Comparison of ENCODE assay signal across 1 cellular context in the genomic region with DNA sequence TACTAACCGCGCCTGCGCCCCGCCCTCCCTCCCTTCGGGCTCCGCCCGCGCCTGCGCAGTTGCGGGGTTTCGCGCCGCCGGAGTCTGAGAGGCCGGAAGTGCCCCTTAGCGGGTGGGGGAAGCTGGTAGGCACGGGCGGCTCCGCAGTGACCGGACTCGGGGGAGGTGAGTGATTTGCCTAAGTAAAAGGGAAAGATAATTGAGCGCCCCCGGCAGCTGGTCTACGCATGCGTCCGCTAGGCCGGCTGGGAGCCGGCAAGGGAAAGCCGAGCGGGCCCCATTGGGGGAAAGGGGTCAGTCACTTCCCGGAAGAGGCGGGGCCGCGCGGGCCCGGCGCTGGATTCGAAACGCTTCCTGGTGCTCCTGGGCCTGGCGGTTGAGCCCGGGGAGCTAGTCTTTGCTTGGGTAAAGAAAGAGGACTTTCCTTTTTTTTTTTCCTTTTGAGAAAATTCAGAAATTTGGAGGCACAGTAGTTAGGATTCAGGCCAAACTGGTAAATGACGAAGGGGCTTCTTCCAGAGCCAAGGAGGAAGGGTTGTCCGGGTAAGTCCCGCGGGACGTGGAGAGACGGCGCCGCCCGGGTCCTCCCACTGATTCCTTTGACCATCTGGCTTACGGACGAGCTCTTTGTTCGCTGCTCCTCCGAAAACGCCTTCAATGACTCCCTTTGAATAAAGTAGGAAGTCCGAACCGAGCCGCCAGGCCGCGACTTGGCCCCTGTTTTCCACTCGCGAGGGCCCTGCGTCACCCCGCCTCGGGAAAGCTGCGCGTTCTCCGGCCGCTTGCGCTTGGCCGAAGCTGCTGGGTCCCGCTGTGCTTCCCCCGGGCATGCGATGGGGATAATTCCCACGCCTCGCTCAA.
TF ChIP-seq lines count a peak whose summit lies in the region.

A gene with protein sequence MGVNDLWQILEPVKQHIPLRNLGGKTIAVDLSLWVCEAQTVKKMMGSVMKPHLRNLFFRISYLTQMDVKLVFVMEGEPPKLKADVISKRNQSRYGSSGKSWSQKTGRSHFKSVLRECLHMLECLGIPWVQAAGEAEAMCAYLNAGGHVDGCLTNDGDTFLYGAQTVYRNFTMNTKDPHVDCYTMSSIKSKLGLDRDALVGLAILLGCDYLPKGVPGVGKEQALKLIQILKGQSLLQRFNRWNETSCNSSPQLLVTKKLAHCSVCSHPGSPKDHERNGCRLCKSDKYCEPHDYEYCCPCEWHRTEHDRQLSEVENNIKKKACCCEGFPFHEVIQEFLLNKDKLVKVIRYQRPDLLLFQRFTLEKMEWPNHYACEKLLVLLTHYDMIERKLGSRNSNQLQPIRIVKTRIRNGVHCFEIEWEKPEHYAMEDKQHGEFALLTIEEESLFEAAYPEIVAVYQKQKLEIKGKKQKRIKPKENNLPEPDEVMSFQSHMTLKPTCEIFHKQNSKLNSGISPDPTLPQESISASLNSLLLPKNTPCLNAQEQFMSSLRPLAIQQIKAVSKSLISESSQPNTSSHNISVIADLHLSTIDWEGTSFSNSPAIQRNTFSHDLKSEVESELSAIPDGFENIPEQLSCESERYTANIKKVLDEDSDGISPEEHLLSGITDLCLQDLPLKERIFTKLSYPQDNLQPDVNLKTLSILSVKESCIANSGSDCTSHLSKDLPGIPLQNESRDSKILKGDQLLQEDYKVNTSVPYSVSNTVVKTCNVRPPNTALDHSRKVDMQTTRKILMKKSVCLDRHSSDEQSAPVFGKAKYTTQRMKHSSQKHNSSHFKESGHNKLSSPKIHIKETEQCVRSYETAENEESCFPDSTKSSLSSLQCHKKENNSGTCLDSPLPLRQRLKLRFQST (plus strand): TSS at position 336 of the 861 bp plus-strand sequence. CDS start 5,806 bp downstream, outside the sequence.
A gene with protein sequence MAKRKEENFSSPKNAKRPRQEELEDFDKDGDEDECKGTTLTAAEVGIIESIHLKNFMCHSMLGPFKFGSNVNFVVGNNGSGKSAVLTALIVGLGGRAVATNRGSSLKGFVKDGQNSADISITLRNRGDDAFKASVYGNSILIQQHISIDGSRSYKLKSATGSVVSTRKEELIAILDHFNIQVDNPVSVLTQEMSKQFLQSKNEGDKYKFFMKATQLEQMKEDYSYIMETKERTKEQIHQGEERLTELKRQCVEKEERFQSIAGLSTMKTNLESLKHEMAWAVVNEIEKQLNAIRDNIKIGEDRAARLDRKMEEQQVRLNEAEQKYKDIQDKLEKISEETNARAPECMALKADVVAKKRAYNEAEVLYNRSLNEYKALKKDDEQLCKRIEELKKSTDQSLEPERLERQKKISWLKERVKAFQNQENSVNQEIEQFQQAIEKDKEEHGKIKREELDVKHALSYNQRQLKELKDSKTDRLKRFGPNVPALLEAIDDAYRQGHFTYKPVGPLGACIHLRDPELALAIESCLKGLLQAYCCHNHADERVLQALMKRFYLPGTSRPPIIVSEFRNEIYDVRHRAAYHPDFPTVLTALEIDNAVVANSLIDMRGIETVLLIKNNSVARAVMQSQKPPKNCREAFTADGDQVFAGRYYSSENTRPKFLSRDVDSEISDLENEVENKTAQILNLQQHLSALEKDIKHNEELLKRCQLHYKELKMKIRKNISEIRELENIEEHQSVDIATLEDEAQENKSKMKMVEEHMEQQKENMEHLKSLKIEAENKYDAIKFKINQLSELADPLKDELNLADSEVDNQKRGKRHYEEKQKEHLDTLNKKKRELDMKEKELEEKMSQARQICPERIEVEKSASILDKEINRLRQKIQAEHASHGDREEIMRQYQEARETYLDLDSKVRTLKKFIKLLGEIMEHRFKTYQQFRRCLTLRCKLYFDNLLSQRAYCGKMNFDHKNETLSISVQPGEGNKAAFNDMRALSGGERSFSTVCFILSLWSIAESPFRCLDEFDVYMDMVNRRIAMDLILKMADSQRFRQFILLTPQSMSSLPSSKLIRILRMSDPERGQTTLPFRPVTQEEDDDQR (minus strand): TSS at position 8 of the 861 bp plus-strand sequence. CDS start 7,864 bp downstream, outside the sequence.

TF ChIP-seq in HCT116, 20 proteins besides CTCF, POLR2A, EP300 and RAD21 (continued from another document):
- peak; percentile 58 for TF ChIP-seq ZFX (IDR thresholded peaks at IDR 0.05)
- peak; percentile 46; the same call in 1 of the 2 replicates for TF ChIP-seq SIN3A (IDR thresholded peaks at IDR 0.05; ENCODE audit: low read depth)
- no peak for TF ChIP-seq ZNF274 (IDR thresholded peaks at IDR 0.05; ENCODE audit: low read depth, low read length)
- no peak for TF ChIP-seq EZH2phosphoT487 (IDR thresholded peaks at IDR 0.05; ENCODE audit: borderline replicate concordance)
- TF ChIP-seq, protein P1, sequence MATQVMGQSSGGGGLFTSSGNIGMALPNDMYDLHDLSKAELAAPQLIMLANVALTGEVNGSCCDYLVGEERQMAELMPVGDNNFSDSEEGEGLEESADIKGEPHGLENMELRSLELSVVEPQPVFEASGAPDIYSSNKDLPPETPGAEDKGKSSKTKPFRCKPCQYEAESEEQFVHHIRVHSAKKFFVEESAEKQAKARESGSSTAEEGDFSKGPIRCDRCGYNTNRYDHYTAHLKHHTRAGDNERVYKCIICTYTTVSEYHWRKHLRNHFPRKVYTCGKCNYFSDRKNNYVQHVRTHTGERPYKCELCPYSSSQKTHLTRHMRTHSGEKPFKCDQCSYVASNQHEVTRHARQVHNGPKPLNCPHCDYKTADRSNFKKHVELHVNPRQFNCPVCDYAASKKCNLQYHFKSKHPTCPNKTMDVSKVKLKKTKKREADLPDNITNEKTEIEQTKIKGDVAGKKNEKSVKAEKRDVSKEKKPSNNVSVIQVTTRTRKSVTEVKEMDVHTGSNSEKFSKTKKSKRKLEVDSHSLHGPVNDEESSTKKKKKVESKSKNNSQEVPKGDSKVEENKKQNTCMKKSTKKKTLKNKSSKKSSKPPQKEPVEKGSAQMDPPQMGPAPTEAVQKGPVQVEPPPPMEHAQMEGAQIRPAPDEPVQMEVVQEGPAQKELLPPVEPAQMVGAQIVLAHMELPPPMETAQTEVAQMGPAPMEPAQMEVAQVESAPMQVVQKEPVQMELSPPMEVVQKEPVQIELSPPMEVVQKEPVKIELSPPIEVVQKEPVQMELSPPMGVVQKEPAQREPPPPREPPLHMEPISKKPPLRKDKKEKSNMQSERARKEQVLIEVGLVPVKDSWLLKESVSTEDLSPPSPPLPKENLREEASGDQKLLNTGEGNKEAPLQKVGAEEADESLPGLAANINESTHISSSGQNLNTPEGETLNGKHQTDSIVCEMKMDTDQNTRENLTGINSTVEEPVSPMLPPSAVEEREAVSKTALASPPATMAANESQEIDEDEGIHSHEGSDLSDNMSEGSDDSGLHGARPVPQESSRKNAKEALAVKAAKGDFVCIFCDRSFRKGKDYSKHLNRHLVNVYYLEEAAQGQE (IDR thresholded peaks at IDR 0.05; ENCODE audit: low read depth): no peak
- TF ChIP-seq EZH2 (IDR thresholded peaks at IDR 0.05): no peak
- TF ChIP-seq, protein P2, sequence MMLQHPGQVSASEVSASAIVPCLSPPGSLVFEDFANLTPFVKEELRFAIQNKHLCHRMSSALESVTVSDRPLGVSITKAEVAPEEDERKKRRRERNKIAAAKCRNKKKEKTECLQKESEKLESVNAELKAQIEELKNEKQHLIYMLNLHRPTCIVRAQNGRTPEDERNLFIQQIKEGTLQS (IDR thresholded peaks at IDR 0.05): no peak
- TF ChIP-seq, protein P3, sequence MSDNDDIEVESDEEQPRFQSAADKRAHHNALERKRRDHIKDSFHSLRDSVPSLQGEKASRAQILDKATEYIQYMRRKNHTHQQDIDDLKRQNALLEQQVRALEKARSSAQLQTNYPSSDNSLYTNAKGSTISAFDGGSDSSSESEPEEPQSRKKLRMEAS (IDR thresholded peaks at IDR 0.05): no peak; the same call in 1 of the 2 replicates
- no peak for TF ChIP-seq CBX3 (IDR thresholded peaks at IDR 0.05; ENCODE audit: low read depth)
- TF ChIP-seq TCF7L2 (IDR thresholded peaks at IDR 0.05; ENCODE audit: borderline replicate concordance, extremely low read depth, insufficient read depth, insufficient read length): no peak
- peak; percentile 73; the same call in 1 of the 2 replicates for TF ChIP-seq POLR2AphosphoS5 (IDR thresholded peaks at IDR 0.05; ENCODE audit: low read depth, low read length)
- no peak for TF ChIP-seq SP1 (IDR thresholded peaks at IDR 0.05; ENCODE audit: low read depth)
- TF ChIP-seq, protein P4, sequence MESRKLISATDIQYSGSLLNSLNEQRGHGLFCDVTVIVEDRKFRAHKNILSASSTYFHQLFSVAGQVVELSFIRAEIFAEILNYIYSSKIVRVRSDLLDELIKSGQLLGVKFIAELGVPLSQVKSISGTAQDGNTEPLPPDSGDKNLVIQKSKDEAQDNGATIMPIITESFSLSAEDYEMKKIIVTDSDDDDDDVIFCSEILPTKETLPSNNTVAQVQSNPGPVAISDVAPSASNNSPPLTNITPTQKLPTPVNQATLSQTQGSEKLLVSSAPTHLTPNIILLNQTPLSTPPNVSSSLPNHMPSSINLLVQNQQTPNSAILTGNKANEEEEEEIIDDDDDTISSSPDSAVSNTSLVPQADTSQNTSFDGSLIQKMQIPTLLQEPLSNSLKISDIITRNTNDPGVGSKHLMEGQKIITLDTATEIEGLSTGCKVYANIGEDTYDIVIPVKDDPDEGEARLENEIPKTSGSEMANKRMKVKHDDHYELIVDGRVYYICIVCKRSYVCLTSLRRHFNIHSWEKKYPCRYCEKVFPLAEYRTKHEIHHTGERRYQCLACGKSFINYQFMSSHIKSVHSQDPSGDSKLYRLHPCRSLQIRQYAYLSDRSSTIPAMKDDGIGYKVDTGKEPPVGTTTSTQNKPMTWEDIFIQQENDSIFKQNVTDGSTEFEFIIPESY (IDR thresholded peaks at IDR 0.05; ENCODE audit: extremely low read depth, insufficient replicate concordance, low read length): no peak
- peak; percentile 61 for TF ChIP-seq YY1 (IDR thresholded peaks at IDR 0.05; ENCODE audit: extremely low read depth, insufficient replicate concordance, low read depth, low read length)
- no peak for TF ChIP-seq CEBPB (IDR thresholded peaks at IDR 0.05; ENCODE audit: low read depth)
- TF ChIP-seq JUND (IDR thresholded peaks at IDR 0.05): no peak
